In the genomic region with DNA sequence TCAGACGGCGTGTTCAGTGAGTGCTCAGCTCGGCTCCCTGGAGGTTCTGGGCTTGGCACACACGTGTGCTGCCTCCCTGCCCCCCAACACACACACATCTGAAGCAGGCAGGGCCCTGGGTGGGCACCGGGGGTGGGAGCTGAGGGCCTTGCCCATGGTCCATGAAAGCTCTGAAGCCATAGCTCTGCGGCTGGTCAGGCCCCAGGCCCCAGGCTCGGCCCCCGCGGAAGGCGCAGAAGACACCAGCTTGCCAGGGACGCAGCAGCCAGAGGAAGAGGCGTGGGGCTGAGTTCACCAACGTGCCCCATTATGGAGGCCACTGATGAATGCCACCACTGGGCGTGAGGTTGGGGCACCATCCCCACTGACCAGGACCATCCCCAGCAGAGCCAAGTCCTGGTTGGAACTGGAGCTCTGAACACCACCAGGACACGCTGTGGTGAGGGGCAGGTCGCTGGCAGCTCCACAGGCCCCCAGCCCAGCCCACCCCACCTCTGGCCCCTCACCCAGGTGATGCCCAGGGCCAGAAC, we compare ENCODE assay signal across 28 cellular contexts. TPM values are rescaled to one million over a fixed set of nuclear protein-coding genes. Genes with fewer than 3 reads are reported as not detected.
A peak's percentile ranks its signal among the peaks of the same experiment; 100 is the strongest.
DNase-seq lines count a peak whose midpoint lies in the region; ATAC-seq and TF ChIP-seq lines count a peak whose summit lies in the region.
"Had no signal": no experiment of that assay in that cellular context is flagged by ENCODE, and none has a peak within 500 bp of the region (broad histone marks: within the 10 kb centered on the region; RNA-seq: fewer than 3 reads in every experiment).

No MANE protein-coding gene starts in this region.

- peaks cover 10% of the 10 kb centered on the region for H3K4me1 Mint-ChIP-seq in central memory CD8-positive, alpha-beta T cell
- H3K4me1 Mint-ChIP-seq in stimulated activated effector memory CD8-positive, alpha-beta T cell treated with anti-CD3 and anti-CD28 coated beads, Interleukin-12 subunit alpha, Interleukin-12 subunit beta, amount 100 ng/mL, for 72 hours: peaks cover 13% of the 10 kb centered on the region

- H3K36me3 ChIP-seq in Loucy (ENCODE audit: insufficient read depth, low read length): no peaks in the 10 kb centered on the region

- no peaks in the 10 kb centered on the region for H3K9me3 Mint-ChIP-seq in central memory CD8-positive, alpha-beta T cell
- no peaks in the 10 kb centered on the region for H3K9me3 Mint-ChIP-seq in stimulated activated effector memory CD8-positive, alpha-beta T cell treated with anti-CD3 and anti-CD28 coated beads, Interleukin-12 subunit alpha, Interleukin-12 subunit beta, amount 100 ng/mL, for 72 hours
- H3K9me3 Mint-ChIP-seq: activated T-cell treated with anti-CD3 and anti-CD28 coated beads, Interleukin-2, amount 50 U/mL, for 24 hours; CD8-positive, alpha-beta memory T cell; dendritic cell treated with granulocyte-macrophage colony-stimulating factor and Interleukin-4, amounts not matched to agents 40 ng/mL and 50 ng/mL, for 4 days; immature natural killer cell had no signal

- no peaks in the 10 kb centered on the region for H3K9me2 ChIP-seq in Loucy (replicated peaks; ENCODE audit: low read depth, low read length)

- no peaks in the 10 kb centered on the region; the same call in 1 of the 2 replicates for H3K9me3 ChIP-seq in Loucy (ENCODE audit: insufficient read depth, low read depth, low read length)
- H3K9me3 ChIP-seq: ascending aorta, upper lobe of left lung had no signal

- H3K4me3 Mint-ChIP-seq in central memory CD8-positive, alpha-beta T cell: no peak overlapping the region
- peak overlapping the region; percentile 29 for H3K4me3 Mint-ChIP-seq in stimulated activated effector memory CD8-positive, alpha-beta T cell treated with anti-CD3 and anti-CD28 coated beads, Interleukin-12 subunit alpha, Interleukin-12 subunit beta, amount 100 ng/mL, for 72 hours
- H3K4me3 Mint-ChIP-seq: activated T-cell treated with anti-CD3 and anti-CD28 coated beads, Interleukin-2, amount 50 U/mL, for 24 hours; dendritic cell treated with granulocyte-macrophage colony-stimulating factor and Interleukin-4, amounts not matched to agents 40 ng/mL and 50 ng/mL, for 4 days; T-helper 17 cell had no signal

- H3K9ac ChIP-seq in Loucy (ENCODE audit: low read depth, low read length, poor library complexity, severe bottlenecking): no peak overlapping the region

- H3K27me3 Mint-ChIP-seq in central memory CD8-positive, alpha-beta T cell: no peaks in the 10 kb centered on the region
- H3K27me3 Mint-ChIP-seq: activated T-cell treated with anti-CD3 and anti-CD28 coated beads, Interleukin-2, amount 50 U/mL, for 24 hours; CD8-positive, alpha-beta memory T cell; dendritic cell treated with granulocyte-macrophage colony-stimulating factor and Interleukin-4, amounts not matched to agents 40 ng/mL and 50 ng/mL, for 4 days; T-helper 17 cell had no signal

- no peak for TF ChIP-seq CTCF in Loucy (conservative IDR thresholded peaks at IDR 0.05; ENCODE audit: low read length)

- no peak overlapping the region for H3K4me3 ChIP-seq in Loucy (ENCODE audit: low read length, poor library complexity, severe bottlenecking)
- H3K4me3 ChIP-seq: ascending aorta, left lung, upper lobe of left lung had no signal

- H3K36me3 Mint-ChIP-seq in central memory CD8-positive, alpha-beta T cell (ENCODE audit: insufficient read depth): peaks cover 18% of the 10 kb centered on the region
- peaks cover 13% of the 10 kb centered on the region for H3K36me3 Mint-ChIP-seq in stimulated activated effector memory CD8-positive, alpha-beta T cell treated with anti-CD3 and anti-CD28 coated beads, Interleukin-12 subunit alpha, Interleukin-12 subunit beta, amount 100 ng/mL, for 72 hours
- H3K36me3 Mint-ChIP-seq: immature natural killer cell had no signal

- H3F3A ChIP-seq in Loucy (ENCODE audit: low read depth): no peaks in the 10 kb centered on the region

- H4K20me1 ChIP-seq in Loucy (ENCODE audit: insufficient read depth, low read length, poor library complexity, severe bottlenecking): peaks cover 26% of the 10 kb centered on the region

- H3K4me2 ChIP-seq in Loucy (ENCODE audit: low read depth, low read length, poor library complexity, severe bottlenecking): peak overlapping the region; percentile 99

- DNase-seq in Right ventricle myocardium inferior (ENCODE audit: missing footprints) (peak; percentile 33), cardiac septum (ENCODE audit: low spot score) (no peak), dedifferentiated amniotic fluid mesenchymal stem cell (ENCODE audit: extremely low spot score) (no peak), NCI-H1436 treated with DMSO at 0.1 percent for 48 hours (lab: John Stamatoyannopoulos, UW) (no peak)
- no peak for DNase-seq in central memory CD8-positive, alpha-beta T cell (ENCODE audit: low spot score in 2 of 2)
- DNase-seq in stimulated activated effector memory CD8-positive, alpha-beta T cell treated with anti-CD3 and anti-CD28 coated beads, Interleukin-12 subunit alpha, Interleukin-12 subunit beta, amount 100 ng/mL, for 72 hours (ENCODE audit: low spot score in 2 of 2): no peak
- DNase-seq: activated naive CD4-positive, alpha-beta T cell treated with anti-CD3 and anti-CD28 coated beads, Interleukin-2, amount 50 U/mL, for 16 hours; caudate nucleus; DMS 273 treated with DMSO at 0.1 percent for 48 hours; EL; HCEC 1CT; hypothalamus; MM.1S; NCI-H1417 treated with DMSO at 0.1 percent for 48 hours; NCI-H2081 treated with DMSO at 0.1 percent for 48 hours; NCI-H345; small intestine had no signal

- H2AFZ ChIP-seq in Loucy (ENCODE audit: low read length): no peak overlapping the region

- H3K27me3 ChIP-seq in Loucy (ENCODE audit: insufficient read depth, low read length, poor library complexity, severe bottlenecking): no peaks in the 10 kb centered on the region
- H3K27me3 ChIP-seq: ascending aorta, left lung, upper lobe of left lung had no signal

- H3K4me1 ChIP-seq in Loucy (ENCODE audit: insufficient read depth, low read length, poor library complexity, severe bottlenecking): peaks cover 28% of the 10 kb centered on the region

- peak overlapping the region; percentile 58 for H3K27ac Mint-ChIP-seq in central memory CD8-positive, alpha-beta T cell (ENCODE audit: low read depth)
- no peak overlapping the region for H3K27ac Mint-ChIP-seq in stimulated activated effector memory CD8-positive, alpha-beta T cell treated with anti-CD3 and anti-CD28 coated beads, Interleukin-12 subunit alpha, Interleukin-12 subunit beta, amount 100 ng/mL, for 72 hours
- H3K27ac Mint-ChIP-seq: activated T-cell treated with anti-CD3 and anti-CD28 coated beads, Interleukin-2, amount 50 U/mL, for 24 hours; dendritic cell treated with granulocyte-macrophage colony-stimulating factor and Interleukin-4, amounts not matched to agents 40 ng/mL and 50 ng/mL, for 4 days; T-helper 17 cell had no signal

- intact Hi-C loops in Right ventricle myocardium inferior (cut with DNase I): loop anchor here (2.0 kb wide), 1 partner anchor 248 kb away; no protein-coding TSS in a partner anchor
- intact Hi-C loops in cardiac septum (cut with DNase I): loop anchor here (5.0 kb wide), 1 partner anchor 249 kb away; no protein-coding TSS in a partner anchor

- H3K79me2 ChIP-seq in Loucy (ENCODE audit: insufficient read depth, low read length): peaks cover 29% of the 10 kb centered on the region

- ATAC-seq in Right ventricle myocardium inferior: no peak
- no peak for ATAC-seq in central memory CD8-positive, alpha-beta T cell (replicated peaks; ENCODE audit: extremely low read depth, poor library complexity, severe bottlenecking)
- no peak for ATAC-seq in stimulated activated effector memory CD8-positive, alpha-beta T cell treated with anti-CD3 and anti-CD28 coated beads, Interleukin-12 subunit alpha, Interleukin-12 subunit beta, amount 100 ng/mL, for 72 hours
- ATAC-seq: left lung had no signal

RNA-seq across cellular contexts. Expression of a gene that starts 4.2 kb away (rescaled TPM):
- total RNA-seq in Right ventricle myocardium inferior: 265 TPM
- 174 TPM for total RNA-seq in cardiac septum

RNA-seq across cellular contexts. Expression of a gene that starts 12.5 kb away (rescaled TPM):
- 21.8 TPM for total RNA-seq in Right ventricle myocardium inferior
- 30.5 TPM for total RNA-seq in cardiac septum
- total RNA-seq: HT-29, SK-MEL-5 had no signal

RNA-seq across cellular contexts. Expression of a gene that starts 21.6 kb away (rescaled TPM):
- total RNA-seq in Right ventricle myocardium inferior (119 TPM), cardiac septum (96.2 TPM)

RNA-seq across cellular contexts. Expression of a gene that starts 28.3 kb away (rescaled TPM):
- total RNA-seq in Right ventricle myocardium inferior (49.4 TPM), cardiac septum (78.6 TPM)

RNA-seq across cellular contexts. Expression of a gene that starts 36.3 kb away (rescaled TPM):
- 140 TPM for total RNA-seq in Right ventricle myocardium inferior
- total RNA-seq in cardiac septum: 127 TPM
